Comparison of ENCODE assay signal across 8 cellular contexts in the genomic region with DNA sequence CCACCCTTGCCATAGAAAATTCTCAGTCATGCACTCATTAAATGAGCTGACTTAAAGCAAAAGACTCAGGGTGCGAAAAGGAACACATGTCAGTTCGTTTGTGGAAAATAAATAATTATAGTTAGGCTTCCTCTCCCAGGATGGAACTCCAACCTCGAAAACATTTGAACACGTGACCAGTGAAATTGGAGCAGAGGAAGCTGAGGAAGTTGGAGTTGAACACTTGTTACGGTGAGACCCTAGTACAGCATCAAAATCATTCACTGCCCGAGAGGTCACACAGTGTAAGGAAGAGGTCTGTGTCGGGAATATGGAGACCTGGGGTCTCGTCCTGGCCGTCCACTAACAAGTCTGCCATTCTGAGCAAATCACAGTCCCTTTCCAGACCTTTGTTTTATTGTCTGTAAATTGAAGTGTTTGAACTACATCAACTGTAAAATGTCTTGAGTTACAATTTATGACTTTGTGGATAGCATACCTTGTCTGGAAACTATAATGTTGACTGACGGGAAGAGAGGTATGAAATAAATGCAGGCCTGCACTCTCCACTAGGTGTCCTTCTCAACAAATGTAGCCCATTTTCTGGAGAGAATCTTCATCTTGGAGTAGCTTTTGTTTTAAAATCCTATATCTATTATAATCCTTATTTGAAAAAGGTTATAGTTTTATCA. TPM values are rescaled to one million over a fixed set of nuclear protein-coding genes. Genes with fewer than 3 reads are reported as not detected.
DNase-seq lines count a peak whose midpoint lies in the region; ATAC-seq and TF ChIP-seq lines count a peak whose summit lies in the region.
"Had no signal": no experiment of that assay in that cellular context is flagged by ENCODE, and none has a peak within 500 bp of the region (broad histone marks: within the 10 kb centered on the region; RNA-seq: fewer than 3 reads in every experiment).

No MANE protein-coding gene starts in this region.

- intact Hi-C loops in vagina (cut with DNase I), result no loop called here

- ATAC-seq in activated naive CD8-positive, alpha-beta T cell treated with anti-CD3 and anti-CD28 coated beads, Interleukin-2, amount 50 U/mL, for 24 hours, result no peak
- no peak for ATAC-seq in GM19351 (IDR thresholded peaks at IDR 0.05; ENCODE audit: unreplicated experiment)

- peak overlapping the region; percentile 45 for H3K27ac Mint-ChIP-seq in nephron progenitor cell
- no peak overlapping the region for H3K27ac Mint-ChIP-seq in activated naive CD8-positive, alpha-beta T cell treated with anti-CD3 and anti-CD28 coated beads, Interleukin-2, amount 50 U/mL, for 24 hours

- H3K27me3 Mint-ChIP-seq in nephron progenitor cell (ENCODE audit: low read depth, poor library complexity), result peaks cover 6% of the 10 kb centered on the region
- no peaks in the 10 kb centered on the region for H3K27me3 Mint-ChIP-seq in activated naive CD8-positive, alpha-beta T cell treated with anti-CD3 and anti-CD28 coated beads, Interleukin-2, amount 50 U/mL, for 24 hours

- peaks cover 0 to 74% of the 10 kb centered on the region in 2 donors for H3K36me3 ChIP-seq in vagina

- H3K4me3 Mint-ChIP-seq in nephron progenitor cell, result no peak overlapping the region
- no peak overlapping the region for H3K4me3 Mint-ChIP-seq in activated naive CD8-positive, alpha-beta T cell treated with anti-CD3 and anti-CD28 coated beads, Interleukin-2, amount 50 U/mL, for 24 hours

- H3K27ac ChIP-seq in vagina, result no peak overlapping the region
- H3K27ac ChIP-seq: esophagus muscularis mucosa had no signal

- DNase-seq in EL (peak; percentile 10), HT-29 (ENCODE audit: low spot score) (peak; percentile 30), astrocyte of the spinal cord (ENCODE audit: low read depth, low spot score) (no peak), nephron progenitor cell (no peak), vagina (ENCODE audit: extremely low spot score in 2 of 2) (no peak)
- DNase-seq in activated naive CD8-positive, alpha-beta T cell treated with anti-CD3 and anti-CD28 coated beads, Interleukin-2, amount 50 U/mL, for 24 hours, result no peak

- no peak overlapping the region for H3K4me3 ChIP-seq in astrocyte of the spinal cord (ENCODE audit: low read depth, low read length)
- H3K4me3 ChIP-seq in vagina, result no peak overlapping the region
- H3K4me3 ChIP-seq: esophagus muscularis mucosa had no signal

- H3K27me3 ChIP-seq in vagina, result no peaks in the 10 kb centered on the region
- H3K27me3 ChIP-seq: esophagus muscularis mucosa had no signal

- TF ChIP-seq CTCF in astrocyte of the spinal cord (IDR thresholded peaks at IDR 0.05; ENCODE audit: low read depth, low read length) (peak; percentile 49), nephron progenitor cell (IDR thresholded peaks at IDR 0.05) (peak; percentile 33), vagina (IDR thresholded peaks at IDR 0.05) (no peak)

- peaks cover 3% of the 10 kb centered on the region for H3K4me1 ChIP-seq in vagina

- H3K36me3 Mint-ChIP-seq in nephron progenitor cell (ENCODE audit: low read depth), result peaks cover 65% of the 10 kb centered on the region
- peaks cover 70% of the 10 kb centered on the region for H3K36me3 Mint-ChIP-seq in activated naive CD8-positive, alpha-beta T cell treated with anti-CD3 and anti-CD28 coated beads, Interleukin-2, amount 50 U/mL, for 24 hours (ENCODE audit: low read depth)

- in situ Hi-C loops in astrocyte of the spinal cord (cut with HindIII; ENCODE audit: low sequenced_read_pairs), result no loop called here

- no peaks in the 10 kb centered on the region for H3K9me3 Mint-ChIP-seq in nephron progenitor cell
- H3K9me3 Mint-ChIP-seq in activated naive CD8-positive, alpha-beta T cell treated with anti-CD3 and anti-CD28 coated beads, Interleukin-2, amount 50 U/mL, for 24 hours, result no peaks in the 10 kb centered on the region

- TF ChIP-seq POLR2A in vagina (IDR thresholded peaks at IDR 0.05), result no peak

- H3K4me1 Mint-ChIP-seq in nephron progenitor cell, result no peaks in the 10 kb centered on the region
- H3K4me1 Mint-ChIP-seq in activated naive CD8-positive, alpha-beta T cell treated with anti-CD3 and anti-CD28 coated beads, Interleukin-2, amount 50 U/mL, for 24 hours, result peaks cover 12% of the 10 kb centered on the region

- no peaks in the 10 kb centered on the region for H3K9me3 ChIP-seq in vagina
- H3K9me3 ChIP-seq: esophagus muscularis mucosa had no signal

RNA-seq across cellular contexts. Expression of a gene that starts 7.7 kb away (rescaled TPM):
- 52.7 and 73.9 TPM in 2 replicates for total RNA-seq in HT-29 (2014; rRNA removed; shearing (Covaris generic))
- 74.4 TPM for total RNA-seq in vagina

Comparison
In these comparisons a context has a peak if more than half of its experiments do, and no peak if none do; other contexts are left out.
1. DNase-seq: peak in EL (single experiment) and HT-29 (single experiment); none in astrocyte of the spinal cord (single experiment), nephron progenitor cell (single experiment), activated naive CD8-positive, alpha-beta T cell treated with anti-CD3 and anti-CD28 coated beads, Interleukin-2, amount 50 U/mL, for 24 hours (single experiment) and vagina (0 of 2).
2. CTCF ChIP-seq: peak in astrocyte of the spinal cord (single experiment) and nephron progenitor cell (single experiment); none in vagina (0 of 3).